ENCODE assay signal across 15 cellular contexts in the genomic region with DNA sequence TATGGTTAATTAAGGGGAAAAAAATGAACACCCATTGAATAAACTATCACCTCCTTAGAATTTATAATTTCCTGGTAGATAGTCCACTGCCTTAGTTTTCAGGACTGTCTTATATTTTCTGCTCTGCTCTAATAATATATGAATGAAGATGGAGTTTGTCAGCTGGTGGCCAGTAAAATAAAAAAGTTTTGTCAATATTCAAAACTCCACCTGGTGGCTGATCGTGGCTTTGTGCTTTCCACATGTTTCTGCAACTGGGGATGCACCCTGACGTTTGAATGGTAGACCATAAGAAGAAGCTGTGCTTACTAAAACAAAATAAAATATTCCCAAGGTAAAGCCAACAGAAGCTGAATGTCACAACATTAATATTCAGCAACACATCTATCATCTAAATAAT.
DNase-seq lines count a peak whose midpoint lies in the region; ATAC-seq and TF ChIP-seq lines count a peak whose summit lies in the region.
"Had no signal": no experiment of that assay in that cellular context is flagged by ENCODE, and none has a peak within 500 bp of the region (broad histone marks: within the 10 kb centered on the region; RNA-seq: fewer than 3 reads in every experiment).

No MANE protein-coding gene starts in this region.

- peak in 2 of 3 experiments; percentile 18 to 20; a peak in 1 of 6 replicates for TF ChIP-seq CTCF in HCT116 (IDR thresholded peaks at IDR 0.05 in 2 of 3, conservative IDR thresholded peaks at IDR 0.05 in 1 of 3; ENCODE audit: borderline replicate concordance in 1 of 3, insufficient read depth in 1 of 3, low read depth in 2 of 3, low read length in 2 of 3)
- TF ChIP-seq CTCF in fibroblast of the aortic adventitia (IDR thresholded peaks at IDR 0.05; ENCODE audit: insufficient read depth, low read length), result peak; percentile 29

- H3K9me2 ChIP-seq in HCT116 (ENCODE audit: insufficient read depth), result no peaks in the 10 kb centered on the region

- H3K4me3 ChIP-seq in HCT116 (replicated peaks in 1 of 2; ENCODE audit: low read depth in 1 of 2, low read length in 2 of 2) (no peak overlapping the region), fibroblast of the aortic adventitia (ENCODE audit: low read depth, low read length) (no peak overlapping the region)
- H3K4me3 ChIP-seq: mucosa of descending colon, SJSA1, tibial nerve had no signal

- no peak overlapping the region for H3K9ac ChIP-seq in HCT116 (ENCODE audit: low read length)

- peak; percentile 8 for DNase-seq in CMK (ENCODE audit: low read depth)
- no peak for DNase-seq in HCT116 (ENCODE audit: low read depth, low spot score)
- peak; percentile 38 for DNase-seq in RKO (ENCODE audit: low spot score)
- no peak for DNase-seq in fibroblast of the aortic adventitia (ENCODE audit: low read depth)
- DNase-seq in KG1 (lab: John Stamatoyannopoulos, UW), result no peak
- no peak for DNase-seq in hypothalamus (lab: John Stamatoyannopoulos, UW)
- no peak for DNase-seq in NCI-H2081 (lab: John Stamatoyannopoulos, UW)
- DNase-seq: activated CD4-positive, alpha-beta T cell treated with anti-CD3 and anti-CD28 coated beads, Interleukin-2, amount 50 U/mL, for 4 hours; activated naive CD4-positive, alpha-beta T cell treated with anti-CD3 and anti-CD28 coated beads for 36 hours; C1 segment of cervical spinal cord had no signal

- peaks cover 0 to 3% of the 10 kb centered on the region in 2 experiments; a peak in 1 of 4 replicates for H3K9me3 ChIP-seq in HCT116 (ENCODE audit: control insufficient read depth in 1 of 2, insufficient read depth in 1 of 2, low read depth in 1 of 2, low read length in 2 of 2)
- H3K9me3 ChIP-seq: mucosa of descending colon, SJSA1, tibial nerve had no signal

- no peak overlapping the region for H3K4me2 ChIP-seq in HCT116 (ENCODE audit: low read length)

- POLR2A ChIA-PET in HCT116 (lab: Charles Lee), result no interaction called here

- H3K79me2 ChIP-seq in HCT116 (ENCODE audit: insufficient read depth, low read length), result no peaks in the 10 kb centered on the region

- BruUV-seq in HCT116 (replicated peaks; lab: Mats Ljungman, UMichigan), result no TSS peak

- H4K20me1 ChIP-seq in HCT116 (ENCODE audit: insufficient read depth), result no peaks in the 10 kb centered on the region

- no peak for TF ChIP-seq RAD21 in HCT116 (IDR thresholded peaks at IDR 0.05; ENCODE audit: low read depth)

- H3K36me3 ChIP-seq in HCT116 (ENCODE audit: control insufficient read depth in 1 of 2, insufficient read depth in 2 of 2, low read length in 2 of 2), result no peaks in the 10 kb centered on the region
- H3K36me3 ChIP-seq: SJSA1, tibial nerve had no signal

- TF ChIP-seq POLR2A in HCT116 (IDR thresholded peaks at IDR 0.05; ENCODE audit: borderline replicate concordance, extremely low read depth, insufficient read depth, insufficient read length), result no peak

- H3K27ac ChIP-seq in HCT116 (ENCODE audit: low read depth, low read length), result no peak overlapping the region
- H3K27ac ChIP-seq: SJSA1, tibial nerve had no signal

- intact Hi-C loops in HCT116 (cut with micrococcal nuclease), result no loop called here

- CTCF ChIA-PET in HCT116 (lab: Charles Lee), result no interaction called here

- H3K27me3 ChIP-seq in HCT116 (ENCODE audit: insufficient read depth, low read length), result no peaks in the 10 kb centered on the region
- H3K27me3 ChIP-seq: SJSA1, tibial nerve had no signal

- H3K4me1 ChIP-seq in HCT116 (ENCODE audit: control insufficient read depth in 1 of 2, insufficient read depth in 2 of 2, low read length in 2 of 2), result no peaks in the 10 kb centered on the region
- H3K4me1 ChIP-seq: SJSA1, tibial nerve had no signal

- RAD21 ChIA-PET in HCT116 (lab: Charles Lee; ENCODE audit: low non-redundant PET in 1 of 2, low total read pairs in 2 of 2, uncharacterized antibody in 2 of 2, unreplicated experiment in 2 of 2), result no interaction called here

- no peak overlapping the region for H2AFZ ChIP-seq in HCT116 (ENCODE audit: low read depth, low read length, poor library complexity, severe bottlenecking)

- ATAC-seq in HCT116 (no peak), HG03280 (IDR thresholded peaks at IDR 0.05; ENCODE audit: unreplicated experiment) (no peak)
- ATAC-seq: mucosa of descending colon, sciatic nerve had no signal

TF ChIP-seq in HCT116, 20 proteins besides CTCF, POLR2A, EP300 and RAD21:
- TF ChIP-seq POLR2AphosphoS5 (IDR thresholded peaks at IDR 0.05; ENCODE audit: low read depth, low read length) (no peak), SIN3A (IDR thresholded peaks at IDR 0.05; ENCODE audit: low read depth) (no peak), REST (IDR thresholded peaks at IDR 0.05; ENCODE audit: low read depth) (no peak), MAX (IDR thresholded peaks at IDR 0.05) (no peak), FOSL1 (IDR thresholded peaks at IDR 0.05; ENCODE audit: low read depth) (no peak)

Comparison
In these comparisons a context has a peak if more than half of its experiments do, and no peak if none do; other contexts are left out.
1. DNase-seq: peak in CMK (single experiment) and RKO (single experiment); none in HCT116 (single experiment), fibroblast of the aortic adventitia (single experiment), KG1 (single experiment), hypothalamus (0 of 51) and NCI-H2081 (0 of 2).